ENCODE assay signal across 22 cellular contexts in genomic region chr14:24054324-24054641, GRCh38. TPM values are rescaled to one million over a fixed set of nuclear protein-coding genes. Genes with fewer than 3 reads are reported as not detected.
A peak's percentile ranks its signal among the peaks of the same experiment; 100 is the strongest.
DNase-seq lines count a peak whose midpoint lies in the region; ATAC-seq, FAIRE-seq and TF ChIP-seq lines count a peak whose summit lies in the region.
"Had no signal": no experiment of that assay in that cellular context is flagged by ENCODE, and none has a peak within 500 bp of the region (broad histone marks: within the 10 kb centered on the region; RNA-seq: fewer than 3 reads in every experiment).

No MANE protein-coding gene starts in this region.

- no peaks in the 10 kb centered on the region for H3K79me2 ChIP-seq in osteoblast (ENCODE audit: insufficient read depth, low read length)
- no peaks in the 10 kb centered on the region for H3K79me2 ChIP-seq in mesendoderm (ENCODE audit: control insufficient read depth, insufficient read depth, low read length)

- H3K9me3 ChIP-seq in right atrium auricular region (no peaks in the 10 kb centered on the region), osteoblast (ENCODE audit: low read depth, low read length) (no peaks in the 10 kb centered on the region)
- H3K9me3 ChIP-seq: A549 had no signal

- no peak overlapping the region for H3K18ac ChIP-seq in mesendoderm (ENCODE audit: low read length)

- H3K36me3 Mint-ChIP-seq in activated T-helper 17 cell treated with anti-CD3 and anti-CD28 coated beads, Interleukin-2, amount 50 U/mL, for 72 hours (ENCODE audit: low read depth) = no peaks in the 10 kb centered on the region
- H3K36me3 Mint-ChIP-seq: CD4-positive, alpha-beta memory T cell had no signal

- no peak for TF ChIP-seq POLR2A in GM12891 (IDR thresholded peaks at IDR 0.05; ENCODE audit: low read depth, low read length)

- intact Hi-C loops in cardiac septum (cut with DNase I) = no loop called here

- TF ChIP-seq CTCF in right atrium auricular region (IDR thresholded peaks at IDR 0.05) = no peak
- TF ChIP-seq CTCF in osteoblast (IDR thresholded peaks at IDR 0.05; ENCODE audit: extremely low read depth, low read depth, low read length) = no peak

- no peak overlapping the region for H2BK120ac ChIP-seq in mesendoderm (ENCODE audit: low read depth, low read length)

- H3K4me3 Mint-ChIP-seq in activated T-helper 17 cell treated with anti-CD3 and anti-CD28 coated beads, Interleukin-2, amount 50 U/mL, for 72 hours = peak overlapping the region; percentile 79

- H3K79me1 ChIP-seq in mesendoderm (ENCODE audit: low read length) = no peaks in the 10 kb centered on the region

- no peak overlapping the region for H3K9ac ChIP-seq in mesendoderm (ENCODE audit: low read length)
- H3K9ac ChIP-seq: GM23248 had no signal

- H3K4me3 ChIP-seq in right atrium auricular region = no peak overlapping the region
- H3K4me3 ChIP-seq in osteoblast (ENCODE audit: insufficient read depth, low read length) = no peak overlapping the region
- H3K4me3 ChIP-seq in mesendoderm (ENCODE audit: low read length) = no peak overlapping the region
- H3K4me3 ChIP-seq: A549, GM23248, K562 had no signal

- no peaks in the 10 kb centered on the region for H3K27me3 ChIP-seq in right atrium auricular region
- peaks cover 30% of the 10 kb centered on the region for H3K27me3 ChIP-seq in osteoblast (ENCODE audit: insufficient read depth, low read length)
- no peaks in the 10 kb centered on the region for H3K27me3 ChIP-seq in mesendoderm (ENCODE audit: insufficient read depth, low read length, poor library complexity)

- DNase-seq in cardiac septum (ENCODE audit: low spot score) = peak; percentile 57
- no peak for DNase-seq in right atrium auricular region (ENCODE audit: low spot score)
- DNase-seq in GM12891 (ENCODE audit: insufficient read length, low spot score) = peak; percentile 2
- peak; percentile 70 for DNase-seq in osteoblast (ENCODE audit: insufficient read length, low spot score, missing footprints)
- no peak for DNase-seq in activated CD4-positive, alpha-beta T cell treated with anti-CD3 and anti-CD28 coated beads, Interleukin-2, amount 50 U/mL, for 48 hours
- DNase-seq in mesendoderm = no peak
- DNase-seq: AML-193; Calu3; CD4-positive, alpha-beta memory T cell; DMS79 treated with DMSO at 0.1 percent for 48 hours; GF-D8; GM23248; HCEC 1CT; IMR-90 had no signal

- no peak overlapping the region for H3K27ac Mint-ChIP-seq in activated T-helper 17 cell treated with anti-CD3 and anti-CD28 coated beads, Interleukin-2, amount 50 U/mL, for 72 hours

- H3K4me1 ChIP-seq in right atrium auricular region (peaks cover 0 to 10% of the 10 kb centered on the region in 2 donors), osteoblast (ENCODE audit: insufficient read depth, low read length) (peaks cover 6% of the 10 kb centered on the region), mesendoderm (ENCODE audit: control insufficient read depth, low read depth, low read length) (no peaks in the 10 kb centered on the region)

- H4K5ac ChIP-seq in mesendoderm (ENCODE audit: low read length) = no peak overlapping the region

- H3K27ac ChIP-seq in right atrium auricular region = no peak overlapping the region
- no peak overlapping the region for H3K27ac ChIP-seq in osteoblast (ENCODE audit: low read depth, low read length)
- no peak overlapping the region for H3K27ac ChIP-seq in mesendoderm (ENCODE audit: low read depth, low read length)
- H3K27ac ChIP-seq: A549, C4-2B, GM23248 had no signal

- no peaks in the 10 kb centered on the region for H3K9me3 Mint-ChIP-seq in activated T-helper 17 cell treated with anti-CD3 and anti-CD28 coated beads, Interleukin-2, amount 50 U/mL, for 72 hours
- H3K9me3 Mint-ChIP-seq: CD4-positive, alpha-beta memory T cell had no signal

- no peak overlapping the region for H2AK5ac ChIP-seq in mesendoderm (ENCODE audit: low read length)

- H3K27me3 Mint-ChIP-seq in activated T-helper 17 cell treated with anti-CD3 and anti-CD28 coated beads, Interleukin-2, amount 50 U/mL, for 72 hours = peaks cover 3% of the 10 kb centered on the region

- H3K4me2 ChIP-seq in osteoblast (ENCODE audit: insufficient read depth, low read length) (no peak overlapping the region), mesendoderm (ENCODE audit: low read length) (no peak overlapping the region)
- H3K4me2 ChIP-seq: A549 had no signal

- H2AFZ ChIP-seq in osteoblast (ENCODE audit: low read length) = no peak overlapping the region
- H2AFZ ChIP-seq: GM23248 had no signal

- FAIRE-seq in GM12891 (lab: Jason Lieb, UNC) = no peak
- FAIRE-seq: A549, K562 had no signal

- H2BK15ac ChIP-seq in mesendoderm (replicated peaks; ENCODE audit: low read depth) = no peak overlapping the region

- peaks cover 20% of the 10 kb centered on the region for H3K4me1 Mint-ChIP-seq in activated T-helper 17 cell treated with anti-CD3 and anti-CD28 coated beads, Interleukin-2, amount 50 U/mL, for 72 hours

- H2BK5ac ChIP-seq in mesendoderm (ENCODE audit: low read length) = no peak overlapping the region

- no peak for ATAC-seq in activated T-helper 17 cell treated with anti-CD3 and anti-CD28 coated beads, Interleukin-2, amount 50 U/mL, for 72 hours (replicated peaks)
- no peak for ATAC-seq in GM21447 (IDR thresholded peaks at IDR 0.05; ENCODE audit: unreplicated experiment)
- ATAC-seq: A549, K562 had no signal

- WGBS in mesendoderm (ENCODE audit: extremely low coverage, insufficient coverage, low lambda C conversion rate) = no CpG with 5 or more reads among the region's 6 CpGs

- H3K36me3 ChIP-seq in right atrium auricular region = no peaks in the 10 kb centered on the region
- no peaks in the 10 kb centered on the region for H3K36me3 ChIP-seq in osteoblast (ENCODE audit: insufficient read depth, low read length)
- H3K36me3 ChIP-seq in mesendoderm (ENCODE audit: control insufficient read depth, insufficient read depth, low read length) = no peaks in the 10 kb centered on the region

- no peak overlapping the region for H3K56ac ChIP-seq in mesendoderm (ENCODE audit: low read length)

- H3K23ac ChIP-seq in mesendoderm (ENCODE audit: low read length) = no peak overlapping the region

- H3K4ac ChIP-seq in mesendoderm (ENCODE audit: low read depth, low read length) = no peak overlapping the region

- peaks cover 4% of the 10 kb centered on the region for H4K20me1 ChIP-seq in osteoblast (ENCODE audit: insufficient read depth, low read length)

- H4K8ac ChIP-seq in mesendoderm (ENCODE audit: low read depth, low read length) = no peak overlapping the region

TF ChIP-seq in GM12891, 5 proteins besides CTCF, POLR2A, EP300 and RAD21:
- TF ChIP-seq POU2F2 (IDR thresholded peaks at IDR 0.05; ENCODE audit: low read depth, low read length) (no peak), PAX5 (IDR thresholded peaks at IDR 0.05; ENCODE audit: insufficient read depth, low read length, severe bottlenecking) (no peak), POLR2AphosphoS5 (IDR thresholded peaks at IDR 0.05; ENCODE audit: low read depth, low read length) (no peak), TAF1 (IDR thresholded peaks at IDR 0.05; ENCODE audit: low read depth, low read length) (no peak), SPI1 (IDR thresholded peaks at IDR 0.05; ENCODE audit: low read depth, low read length) (no peak)

RNA-seq across cellular contexts. Expression of gene CARMIL3, which starts 2.5 kb away (rescaled TPM):
- total RNA-seq in cardiac septum (0.05 TPM), right atrium auricular region (not detected), osteoblast (not detected in 2 replicates)
- 0.30 TPM for polyA plus RNA-seq in GM12891 (2012; ENCODE audit: low read depth, missing spikeins)
- 1 to 10 TPM; 2.1 to 4.2 TPM for total RNA-seq in activated T-helper 17 cell treated with anti-CD3 and anti-CD28 coated beads, Interleukin-2, amount 50 U/mL, for 72 hours
- polyA plus RNA-seq in mesendoderm (2013, experiment 1 of 2) = 2.2 TPM
- 2.3 TPM for polyA plus RNA-seq in mesendoderm (2013, experiment 2 of 2)
- total RNA-seq: GM23248 had no signal
- polyA plus RNA-seq: CD4-positive, alpha-beta memory T cell; GM23248; IMR-90 had no signal

RNA-seq across cellular contexts. Expression of gene CPNE6, which starts 17.1 kb away (rescaled TPM):
- 1.4 TPM for total RNA-seq in cardiac septum
- under 1 TPM in 1 of 2 donors, not detected in 1; 0.24 TPM for total RNA-seq in right atrium auricular region
- polyA plus RNA-seq in GM12891 (2012; ENCODE audit: low read depth, missing spikeins) = 0.37 TPM
- total RNA-seq in activated T-helper 17 cell treated with anti-CD3 and anti-CD28 coated beads, Interleukin-2, amount 50 U/mL, for 72 hours = not detected
- total RNA-seq in osteoblast = not detected in 2 replicates
- polyA plus RNA-seq in mesendoderm (2013, experiment 1 of 2) = 0.01 TPM
- polyA plus RNA-seq in mesendoderm (2013, experiment 2 of 2) = not detected
- total RNA-seq: Calu3; CD4-positive, alpha-beta memory T cell; GM23248; H4; HT-29; IMR-90; K562 had no signal
- polyA plus RNA-seq: A549, BJ, GM23248, IMR-90, K562 had no signal

RNA-seq across cellular contexts. Expression of gene PCK2, which starts 39.8 kb away (rescaled TPM):
- 2.2 TPM for total RNA-seq in cardiac septum
- 10 to 100 TPM in 1 of 2 donors, 1 to 10 TPM in 1; 1.8 to 10.7 TPM for total RNA-seq in right atrium auricular region
- polyA plus RNA-seq in GM12891 (2012; ENCODE audit: low read depth, missing spikeins) = 32.7 TPM
- total RNA-seq in activated T-helper 17 cell treated with anti-CD3 and anti-CD28 coated beads, Interleukin-2, amount 50 U/mL, for 72 hours = 10 to 100 TPM; 31.4 to 57.6 TPM
- total RNA-seq in osteoblast = 26.2 and 35.1 TPM in 2 replicates
- 37.5 TPM for polyA plus RNA-seq in mesendoderm (2013, experiment 1 of 2)
- 37.2 TPM for polyA plus RNA-seq in mesendoderm (2013, experiment 2 of 2)

Comparison
In these comparisons a context has a peak if more than half of its experiments do, and no peak if none do; other contexts are left out.
1. DNase-seq: peak in cardiac septum (single experiment), GM12891 (single experiment) and osteoblast (single experiment); none in right atrium auricular region (single experiment), activated CD4-positive, alpha-beta T cell treated with anti-CD3 and anti-CD28 coated beads, Interleukin-2, amount 50 U/mL, for 48 hours (0 of 2) and mesendoderm (single experiment).